In genomic region chr7:123655614-123656013, GRCh38 we compare ENCODE assay signal across 26 cellular contexts. TPM values are rescaled to one million over a fixed set of nuclear protein-coding genes. Genes with fewer than 3 reads are reported as not detected.
"Had no signal": no experiment of that assay in that cellular context is flagged by ENCODE, and none has a peak within 500 bp of the region (broad histone marks: within the 10 kb centered on the region; RNA-seq: fewer than 3 reads in every experiment).

A gene with protein sequence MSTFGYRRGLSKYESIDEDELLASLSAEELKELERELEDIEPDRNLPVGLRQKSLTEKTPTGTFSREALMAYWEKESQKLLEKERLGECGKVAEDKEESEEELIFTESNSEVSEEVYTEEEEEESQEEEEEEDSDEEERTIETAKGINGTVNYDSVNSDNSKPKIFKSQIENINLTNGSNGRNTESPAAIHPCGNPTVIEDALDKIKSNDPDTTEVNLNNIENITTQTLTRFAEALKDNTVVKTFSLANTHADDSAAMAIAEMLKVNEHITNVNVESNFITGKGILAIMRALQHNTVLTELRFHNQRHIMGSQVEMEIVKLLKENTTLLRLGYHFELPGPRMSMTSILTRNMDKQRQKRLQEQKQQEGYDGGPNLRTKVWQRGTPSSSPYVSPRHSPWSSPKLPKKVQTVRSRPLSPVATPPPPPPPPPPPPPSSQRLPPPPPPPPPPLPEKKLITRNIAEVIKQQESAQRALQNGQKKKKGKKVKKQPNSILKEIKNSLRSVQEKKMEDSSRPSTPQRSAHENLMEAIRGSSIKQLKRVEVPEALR (plus strand): TSS chr7:123655866. CDS start chr7:123655964, 98 bp downstream.

- H2AFZ ChIP-seq: hepatocyte had no signal

- H3K36me3 ChIP-seq: left lung, thyroid gland had no signal

- ATAC-seq: activated CD4-positive, CD25-positive, alpha-beta regulatory T cell treated with anti-CD3 and anti-CD28 coated beads, Interleukin-2, amount 50 U/mL, for 24 hours; activated T-cell treated with anti-CD3 and anti-CD28 coated beads, Interleukin-2, amount 50 U/mL, for 72 hours; left lung; stimulated activated naive CD8-positive, alpha-beta T cell treated with anti-CD3 and anti-CD28 coated beads, Interleukin-15, Interleukin-2, amounts not matched to agents 100 U/mL and 50 U/mL, for 24 hours had no signal

- DNase-seq: activated CD4-positive, alpha-beta memory T cell treated with anti-CD3 and anti-CD28 coated beads, Interleukin-2, amount 10 ng/mL, durations not matched to agents 7 days and 5 days; activated CD4-positive, alpha-beta T cell treated with anti-CD3 and anti-CD28 coated beads, Interleukin-2, amount 10 ng/mL, durations not matched to agents 24 days and 14 days; activated effector memory CD4-positive, alpha-beta T cell treated with Interleukin-2 at 50 U/mL for 16 hours; activated naive CD4-positive, alpha-beta T cell treated with anti-CD3 and anti-CD28 coated beads, Interleukin-2, amount 10 ng/mL, durations not matched to agents 7 days and 5 days; activated T-cell treated with anti-CD3 and anti-CD28 coated beads, Interleukin-2, amount 50 U/mL, for 72 hours; effector CD4-positive, alpha-beta T cell; immature natural killer cell; left lung; occipital lobe; posterior cingulate gyrus; stimulated activated CD4-positive, alpha-beta T cell treated with anti-CD3 and anti-CD28 coated beads, Interleukin-12 subunit alpha, Interleukin-12 subunit beta, amount 100 ng/mL, for 4 hours; stimulated activated CD4-positive, alpha-beta T cell treated with anti-CD3 and anti-CD28 coated beads, Interleukin-4, amount 100 ng/mL, for 4 hours; stimulated activated naive CD8-positive, alpha-beta T cell treated with anti-CD3 and anti-CD28 coated beads, Interleukin-15, Interleukin-2, amounts not matched to agents 100 U/mL and 50 U/mL, for 24 hours; substantia nigra; thyroid gland had no signal

- H3K4me1 ChIP-seq: left lung, thyroid gland had no signal

- H3K27ac ChIP-seq: hepatocyte, left lung, thyroid gland, VCaP had no signal

- H3K4me2 ChIP-seq: hepatocyte had no signal

- H3K79me2 ChIP-seq: hepatocyte had no signal

- H3K9me3 ChIP-seq: left lung, thyroid gland had no signal

- FAIRE-seq: endometrium had no signal

- H3K27me3 ChIP-seq: hepatocyte, left lung, thyroid gland had no signal

- H3K4me3 ChIP-seq: hepatocyte, left lung, thyroid gland had no signal

RNA-seq across cellular contexts. Expression of the gene that starts here (rescaled TPM):
- total RNA-seq: activated CD4-positive, alpha-beta memory T cell treated with anti-CD3 and anti-CD28 coated beads, Interleukin-2, amount 10 ng/mL, durations not matched to agents 7 days and 5 days; activated CD4-positive, alpha-beta T cell treated with anti-CD3 and anti-CD28 coated beads, Interleukin-2, amount 10 ng/mL, durations not matched to agents 24 days and 14 days; activated T-cell treated with anti-CD3 and anti-CD28 coated beads, Interleukin-2, amount 50 U/mL, for 72 hours; epithelial cell of proximal tubule; fibroblast of villous mesenchyme; hepatocyte; kidney epithelial cell; left lung; occipital lobe; renal cortical epithelial cell; T-helper 2 cell treated with Interferon-gamma antibody and Interleukin-4, amounts not matched to agents 100 ng/mL and 5 ng/mL, for 36 hours; thyroid gland had no signal
- polyA plus RNA-seq: hepatocyte, immature natural killer cell, neural cell, urinary bladder had no signal
